ENCODE assay signal across 16 cellular contexts in genomic region chr12:57049890-57050289, GRCh38. TPM values are rescaled to one million over a fixed set of nuclear protein-coding genes. Genes with fewer than 3 reads are reported as not detected.
DNase-seq lines count a peak whose midpoint lies in the region; ATAC-seq and TF ChIP-seq lines count a peak whose summit lies in the region.
"Had no signal": no experiment of that assay in that cellular context is flagged by ENCODE, and none has a peak within 500 bp of the region (broad histone marks: within the 10 kb centered on the region; RNA-seq: fewer than 3 reads in every experiment).

Gene MYO1A, minus strand, starts transcription at chr12:57050129. Its CDS starts 1,806 bp downstream, at chr12:57048323.

- no peaks in the 10 kb centered on the region for H3K9me3 Mint-ChIP-seq in CD8-positive, alpha-beta memory T cell
- no peaks in the 10 kb centered on the region for H3K9me3 Mint-ChIP-seq in activated CD4-positive, alpha-beta memory T cell treated with anti-CD3 and anti-CD28 coated beads for 36 hours
- H3K9me3 Mint-ChIP-seq: activated T-helper 2 cell treated with anti-CD3 and anti-CD28 coated beads, Interferon-gamma antibody, Interleukin-2, Interleukin-4, amounts not matched to agents 10 μg/mL and 5 μg/mL and 100 μg/mL, durations not matched to agents 14 hours and 24 hours and 36 hours; immature natural killer cell; stimulated activated naive CD8-positive, alpha-beta T cell treated with anti-CD3 and anti-CD28 coated beads, Interleukin-15, Interleukin-2, amounts not matched to agents 100 ng/mL and 50 ng/mL, for 24 hours had no signal

- H2AK5ac ChIP-seq in neuronal stem cell (ENCODE audit: low read depth, low read length): no peak within 1 kb of the TSS

- H2BK5ac ChIP-seq in neuronal stem cell (ENCODE audit: low read length): no peak within 1 kb of the TSS

- TF ChIP-seq POLR2A in Peyer's patch (IDR thresholded peaks at IDR 0.05): peak; percentile 65 to 76

- H2BK120ac ChIP-seq in neuronal stem cell (ENCODE audit: low read depth, low read length): no peak within 1 kb of the TSS

- peak within 1 kb of the TSS in 4 of 8 donors; percentile 11 to 65 (median 50) for H3K27ac Mint-ChIP-seq in CD8-positive, alpha-beta memory T cell
- H3K27ac Mint-ChIP-seq in activated CD4-positive, alpha-beta memory T cell treated with anti-CD3 and anti-CD28 coated beads for 36 hours: no peak within 1 kb of the TSS
- H3K27ac Mint-ChIP-seq: immature natural killer cell had no signal

- H3K9me3 ChIP-seq in Peyer's patch: no peaks in the 10 kb centered on the region
- peaks cover 0 to 3% of the 10 kb centered on the region in 2 donors for H3K9me3 ChIP-seq in neuronal stem cell (replicated peaks in 1 of 2; ENCODE audit: control insufficient read depth in 2 of 2, insufficient read depth in 1 of 2, low read depth in 1 of 2, low read length in 2 of 2)
- no peaks in the 10 kb centered on the region for H3K9me3 ChIP-seq in CD8-positive, alpha-beta memory T cell (ENCODE audit: low read length)

- no peaks in the 10 kb centered on the region for H3K79me1 ChIP-seq in neuronal stem cell (ENCODE audit: low read depth, low read length)

- peaks cover 24 to 29% (median 28%) of the 10 kb centered on the region in 3 donors for H3K4me1 Mint-ChIP-seq in CD8-positive, alpha-beta memory T cell
- H3K4me1 Mint-ChIP-seq in activated CD4-positive, alpha-beta memory T cell treated with anti-CD3 and anti-CD28 coated beads for 36 hours (ENCODE audit: low read depth): peaks cover 21% of the 10 kb centered on the region

- peak within 1 kb of the TSS in 3 of 4 donors; percentile 66 to 86 (median 84) for H3K27ac ChIP-seq in Peyer's patch
- H3K27ac ChIP-seq in neuronal stem cell (replicated peaks; ENCODE audit: low read length): no peak within 1 kb of the TSS
- H3K27ac ChIP-seq in CD8-positive, alpha-beta memory T cell (ENCODE audit: low read depth, low read length): no peak within 1 kb of the TSS

- peak; percentile 22 for DNase-seq in ELR (ENCODE audit: low read depth)
- DNase-seq in Peyer's patch: peak in 2 of 3 donors; percentile 78 to 85
- DNase-seq in epithelial cell of esophagus (ENCODE audit: low read depth): peak; percentile 28
- peak; percentile 17 for DNase-seq in neuronal stem cell (ENCODE audit: low spot score)
- DNase-seq in GM10266 (ENCODE audit: extremely low spot score): no peak
- DNase-seq in CD8-positive, alpha-beta memory T cell: no peak
- DNase-seq in activated CD4-positive, alpha-beta memory T cell treated with anti-CD3 and anti-CD28 coated beads for 36 hours: no peak
- DNase-seq: activated CD4-positive, alpha-beta T cell treated with anti-CD3 and anti-CD28 coated beads for 4 hours; COR-L47; immature natural killer cell; occipital lobe had no signal

- CTCF ChIA-PET in CD8-positive, alpha-beta memory T cell (lab: Charles Lee): interaction anchor here (1.0 to 1.3 kb wide), 2 partner anchors 22 to 68 kb away, joined by 3 read pairs; no protein-coding TSS in a partner anchor
- CTCF ChIA-PET in activated CD4-positive, alpha-beta memory T cell treated with anti-CD3 and anti-CD28 coated beads for 36 hours (lab: Charles Lee): interaction anchor here (0.9 to 5.7 kb wide), 8 partner anchors 11 to 69 kb away, joined by 3 to 42 read pairs (median 4); partner anchors contain the start of genes STAT6 and ZBTB39

- TF ChIP-seq CTCF in Peyer's patch (IDR thresholded peaks at IDR 0.05) (no peak), epithelial cell of esophagus (IDR thresholded peaks at IDR 0.05; ENCODE audit: insufficient read depth, low read depth, low read length, missing control alignments) (no peak), GM10266 (IDR thresholded peaks at IDR 0.05; ENCODE audit: control insufficient read depth, insufficient read depth, low read depth, missing control alignments) (no peak)

- H3K4me1 ChIP-seq in Peyer's patch (peaks cover 0 to 22% (median 3%) of the 10 kb centered on the region in 4 donors), neuronal stem cell (ENCODE audit: control insufficient read depth in 2 of 2, insufficient read depth in 1 of 2, low read depth in 1 of 2, low read length in 2 of 2) (peaks cover 0 to 2% of the 10 kb centered on the region in 2 donors)
- H3K4me1 ChIP-seq in CD8-positive, alpha-beta memory T cell (ENCODE audit: insufficient read depth, low read length): peaks cover 20% of the 10 kb centered on the region
- H3K4me1 ChIP-seq: HAP-1 had no signal

- no peak within 1 kb of the TSS for H3K14ac ChIP-seq in neuronal stem cell (ENCODE audit: low read length)

- no peak within 1 kb of the TSS for H3K18ac ChIP-seq in neuronal stem cell (ENCODE audit: low read length)

- H3K4ac ChIP-seq in neuronal stem cell (ENCODE audit: low read length): no peak within 1 kb of the TSS

- H3K27me3 Mint-ChIP-seq in CD8-positive, alpha-beta memory T cell: peaks cover 3 to 5% of the 10 kb centered on the region in 2 donors
- no peaks in the 10 kb centered on the region for H3K27me3 Mint-ChIP-seq in activated CD4-positive, alpha-beta memory T cell treated with anti-CD3 and anti-CD28 coated beads for 36 hours

- intact Hi-C loops in activated CD4-positive, alpha-beta memory T cell treated with anti-CD3 and anti-CD28 coated beads for 36 hours (cut with micrococcal nuclease): no loop called here

- H3K36me3 ChIP-seq in Peyer's patch (peaks cover 0 to 24% (median 0%) of the 10 kb centered on the region in 3 donors), neuronal stem cell (replicated peaks in 1 of 2; ENCODE audit: control insufficient read depth in 2 of 2, insufficient read depth in 2 of 2, low read length in 2 of 2) (peaks cover 0 to 5% of the 10 kb centered on the region in 2 donors)
- H3K36me3 ChIP-seq in CD8-positive, alpha-beta memory T cell (ENCODE audit: insufficient read depth, low read length): no peaks in the 10 kb centered on the region

- no peak within 1 kb of the TSS for H3K9ac ChIP-seq in neuronal stem cell (ENCODE audit: low read depth, low read length, poor library complexity)

- H2BK15ac ChIP-seq in neuronal stem cell (ENCODE audit: low read length): no peak within 1 kb of the TSS

- H3K27me3 ChIP-seq in Peyer's patch (no peaks in the 10 kb centered on the region), neuronal stem cell (ENCODE audit: control insufficient read depth in 3 of 3, insufficient read depth in 3 of 3, low read depth in 1 of 3, low read length in 3 of 3) (peaks cover 0 to 26% (median 0%) of the 10 kb centered on the region in 3 experiments)
- H3K27me3 ChIP-seq in CD8-positive, alpha-beta memory T cell (ENCODE audit: insufficient read depth, low read length, poor library complexity, severe bottlenecking): no peaks in the 10 kb centered on the region

- POLR2A ChIA-PET in CD8-positive, alpha-beta memory T cell (lab: Charles Lee): no interaction called here
- POLR2A ChIA-PET in activated CD4-positive, alpha-beta memory T cell treated with anti-CD3 and anti-CD28 coated beads for 36 hours (lab: Charles Lee): interaction anchor here (0.6 kb wide), 1 partner anchor 87 kb away, joined by 3 read pairs; no protein-coding TSS in a partner anchor

- H4K8ac ChIP-seq in neuronal stem cell (ENCODE audit: low read depth, low read length): no peak within 1 kb of the TSS

- no peak within 1 kb of the TSS for H3K23ac ChIP-seq in neuronal stem cell (ENCODE audit: low read depth, low read length, poor library complexity)

- H3K4me3 Mint-ChIP-seq in CD8-positive, alpha-beta memory T cell: no peak within 1 kb of the TSS
- no peak within 1 kb of the TSS for H3K4me3 Mint-ChIP-seq in activated CD4-positive, alpha-beta memory T cell treated with anti-CD3 and anti-CD28 coated beads for 36 hours
- H3K4me3 Mint-ChIP-seq: immature natural killer cell; stimulated activated naive CD8-positive, alpha-beta T cell treated with anti-CD3 and anti-CD28 coated beads, Interleukin-15, Interleukin-2, amounts not matched to agents 100 ng/mL and 50 ng/mL, for 24 hours had no signal

- ATAC-seq in GM18517 (IDR thresholded peaks at IDR 0.05; ENCODE audit: unreplicated experiment): no peak

- WGBS in neuronal stem cell (ENCODE audit: extremely low coverage in 2 of 2, insufficient read length in 2 of 2, insufficient replicate concordance in 1 of 2), 2 donors: no CpG with 5 or more reads among the region's 2 CpGs

- no peak within 1 kb of the TSS for H4K91ac ChIP-seq in neuronal stem cell (ENCODE audit: low read depth, low read length, poor library complexity)

- H3K36me3 Mint-ChIP-seq in CD8-positive, alpha-beta memory T cell: peaks cover 0 to 4% (median 0%) of the 10 kb centered on the region in 3 donors
- peaks cover 9% of the 10 kb centered on the region for H3K36me3 Mint-ChIP-seq in activated CD4-positive, alpha-beta memory T cell treated with anti-CD3 and anti-CD28 coated beads for 36 hours

- no peak within 1 kb of the TSS for H2BK12ac ChIP-seq in neuronal stem cell (ENCODE audit: low read length)

- H3K4me3 ChIP-seq in Peyer's patch: peak within 1 kb of the TSS in 3 of 4 donors; percentile 34 to 58 (median 55)
- no peak within 1 kb of the TSS for H3K4me3 ChIP-seq in epithelial cell of esophagus (ENCODE audit: low read length)
- H3K4me3 ChIP-seq in neuronal stem cell (ENCODE audit: low read length in 2 of 2): no peak within 1 kb of the TSS
- H3K4me3 ChIP-seq in CD8-positive, alpha-beta memory T cell (ENCODE audit: low read length): no peak within 1 kb of the TSS
- H3K4me3 ChIP-seq: HAP-1 had no signal

- H3K4me2 ChIP-seq in neuronal stem cell (ENCODE audit: insufficient read depth, low read length, poor library complexity, severe bottlenecking): no peak within 1 kb of the TSS

- H2AFZ ChIP-seq in neuronal stem cell (ENCODE audit: low read length): no peak within 1 kb of the TSS

RNA-seq across cellular contexts. Expression of gene MYO1A, which starts in this region (rescaled TPM):
- total RNA-seq in Peyer's patch: 1,000 to 10,000 TPM in 1 of 4 donors, 100 to 1,000 TPM in 2, 10 to 100 TPM in 1; 94.1 to 1,001 (median 802) TPM
- polyA plus RNA-seq in neuronal stem cell (2013, experiment 1 of 2): 0.04 TPM
- polyA plus RNA-seq in neuronal stem cell (2013, experiment 2 of 2): 0.01 TPM
- under 1 TPM; 0.51 to 0.70 TPM for total RNA-seq in CD8-positive, alpha-beta memory T cell
- 0.40 TPM for polyA plus RNA-seq in CD8-positive, alpha-beta memory T cell
- total RNA-seq in activated CD4-positive, alpha-beta memory T cell treated with anti-CD3 and anti-CD28 coated beads for 36 hours: under 1 TPM; 0.61 to 0.97 TPM
- total RNA-seq: NCI-H460, occipital lobe had no signal
- polyA plus RNA-seq: immature natural killer cell had no signal

Comparison
In these comparisons a context has a peak if more than half of its experiments do, and no peak if none do; other contexts are left out.
1. RNA of gene MYO1A (total RNA-seq): 94.1 to 1,001 TPM in Peyer's patch; 0.61 to 0.97 TPM in activated CD4-positive, alpha-beta memory T cell treated with anti-CD3 and anti-CD28 coated beads for 36 hours and 0.51 to 0.70 TPM in CD8-positive, alpha-beta memory T cell; every median in the first group is over 10 times any median in the second.
2. DNase-seq: peak in ELR (single experiment), Peyer's patch (2 of 3), epithelial cell of esophagus (single experiment) and neuronal stem cell (single experiment); none in GM10266 (single experiment), CD8-positive, alpha-beta memory T cell (0 of 5) and activated CD4-positive, alpha-beta memory T cell treated with anti-CD3 and anti-CD28 coated beads for 36 hours (single experiment).
3. H3K27ac ChIP-seq: peak in Peyer's patch (3 of 4); none in neuronal stem cell (single experiment) and CD8-positive, alpha-beta memory T cell (single experiment).
4. H3K4me3 ChIP-seq: peak in Peyer's patch (3 of 4); none in epithelial cell of esophagus (single experiment), neuronal stem cell (0 of 2) and CD8-positive, alpha-beta memory T cell (single experiment).